ENCODE assay signal across 18 cellular contexts in genomic region chr21:44076316-44076715, GRCh38. TPM values are rescaled to one million over a fixed set of nuclear protein-coding genes. Genes with fewer than 3 reads are reported as not detected.
DNase-seq lines count a peak whose midpoint lies in the region; ATAC-seq and TF ChIP-seq lines count a peak whose summit lies in the region.
"Had no signal": no experiment of that assay in that cellular context is flagged by ENCODE, and none has a peak within 500 bp of the region (broad histone marks: within the 10 kb centered on the region; RNA-seq: fewer than 3 reads in every experiment).

No MANE protein-coding gene starts in this region.

- H3K4me1 ChIP-seq in CD4-positive, alpha-beta memory T cell (ENCODE audit: insufficient read depth, low read length): peaks cover 32% of the 10 kb centered on the region
- H3K4me1 ChIP-seq in PC-9 (replicated peaks; ENCODE audit: insufficient read depth): no peaks in the 10 kb centered on the region
- H3K4me1 ChIP-seq: Peyer's patch had no signal

- intact Hi-C loops in CD4-positive, alpha-beta memory T cell (cut with micrococcal nuclease): no loop called here
- intact Hi-C loops in Right ventricle myocardium superior (cut with DNase I) (no loop called here), PC-9 (cut with micrococcal nuclease; ENCODE audit: unreplicated experiment) (no loop called here)

- CTCF ChIA-PET in CD4-positive, alpha-beta memory T cell (lab: Charles Lee; ENCODE audit: partially characterized antibody): interaction anchor here (1.4 kb wide), 1 partner anchor 11 kb away, joined by 4 read pairs; no protein-coding TSS in a partner anchor
- CTCF ChIA-PET in activated CD4-positive, alpha-beta memory T cell treated with anti-CD3 and anti-CD28 coated beads, Interleukin-2, amount 10 ng/mL, durations not matched to agents 7 days and 5 days (lab: Charles Lee): no interaction called here
- CTCF ChIA-PET in PC-9 (lab: Charles Lee): no interaction called here

- no peaks in the 10 kb centered on the region for H3K9me3 ChIP-seq in CD4-positive, alpha-beta memory T cell (ENCODE audit: control insufficient read depth in 1 of 2, low read length in 2 of 2)
- H3K9me3 ChIP-seq in PC-9 (ENCODE audit: insufficient read depth, low read depth): no peaks in the 10 kb centered on the region
- H3K9me3 ChIP-seq: Peyer's patch had no signal

- H3K27me3 ChIP-seq in CD4-positive, alpha-beta memory T cell (ENCODE audit: insufficient read depth, low read length): no peaks in the 10 kb centered on the region
- H3K27me3 ChIP-seq in PC-9 (ENCODE audit: insufficient read depth, low read depth): no peaks in the 10 kb centered on the region
- H3K27me3 ChIP-seq: Peyer's patch had no signal

- H3K4me3 Mint-ChIP-seq in activated T-cell treated with anti-CD3 and anti-CD28 coated beads, Interleukin-2, amount 50 U/mL, for 72 hours: peak overlapping the region in 1 of 2 donors; percentile 53
- H3K4me3 Mint-ChIP-seq in CD4-positive, alpha-beta memory T cell: peak overlapping the region in 2 of 8 donors; percentile 31 to 32
- no peak overlapping the region for H3K4me3 Mint-ChIP-seq in activated CD4-positive, alpha-beta memory T cell treated with anti-CD3 and anti-CD28 coated beads, Interleukin-2, amount 10 ng/mL, durations not matched to agents 7 days and 5 days
- H3K4me3 Mint-ChIP-seq in effector memory CD8-positive, alpha-beta T cell: no peak overlapping the region

- no peaks in the 10 kb centered on the region for H3F3A ChIP-seq in PC-9 (ENCODE audit: insufficient read depth, low read depth)

- H3K4me1 Mint-ChIP-seq in activated T-cell treated with anti-CD3 and anti-CD28 coated beads, Interleukin-2, amount 50 U/mL, for 72 hours (ENCODE audit: low read depth): peaks cover 53% of the 10 kb centered on the region
- H3K4me1 Mint-ChIP-seq in CD4-positive, alpha-beta memory T cell: peaks cover 30 to 51% (median 38%) of the 10 kb centered on the region in 4 donors
- peaks cover 57% of the 10 kb centered on the region for H3K4me1 Mint-ChIP-seq in activated CD4-positive, alpha-beta memory T cell treated with anti-CD3 and anti-CD28 coated beads, Interleukin-2, amount 10 ng/mL, durations not matched to agents 7 days and 5 days
- H3K4me1 Mint-ChIP-seq in effector memory CD8-positive, alpha-beta T cell (ENCODE audit: low read depth in 2 of 2): peaks cover 33 to 49% of the 10 kb centered on the region in 2 donors

- peaks cover 54% of the 10 kb centered on the region for H3K36me3 ChIP-seq in CD4-positive, alpha-beta memory T cell (ENCODE audit: insufficient read depth, low read length)
- H3K36me3 ChIP-seq in PC-9 (ENCODE audit: low read depth): peaks cover 6% of the 10 kb centered on the region; the same call in 1 of the 2 replicates

- peak overlapping the region; percentile 72 for H3K27ac Mint-ChIP-seq in activated T-cell treated with anti-CD3 and anti-CD28 coated beads, Interleukin-2, amount 50 U/mL, for 72 hours
- H3K27ac Mint-ChIP-seq in CD4-positive, alpha-beta memory T cell: peak overlapping the region; percentile 19 to 80 (median 69)
- peak overlapping the region; percentile 53 for H3K27ac Mint-ChIP-seq in activated CD4-positive, alpha-beta memory T cell treated with anti-CD3 and anti-CD28 coated beads, Interleukin-2, amount 10 ng/mL, durations not matched to agents 7 days and 5 days
- H3K27ac Mint-ChIP-seq in effector memory CD8-positive, alpha-beta T cell: peak overlapping the region; percentile 25 to 26

- peak; percentile 46 to 76 for ATAC-seq in activated T-cell treated with anti-CD3 and anti-CD28 coated beads, Interleukin-2, amount 50 U/mL, for 72 hours (replicated peaks in 1 of 2)
- ATAC-seq in effector memory CD8-positive, alpha-beta T cell (replicated peaks): no peak
- no peak for ATAC-seq in Right ventricle myocardium superior (ENCODE audit: poor library complexity)

- POLR2A ChIA-PET in CD4-positive, alpha-beta memory T cell (lab: Charles Lee; ENCODE audit: partially characterized antibody): interaction anchor here (4.7 kb wide), 1 partner anchor 13 kb away, joined by 25 read pairs; no protein-coding TSS in a partner anchor
- POLR2A ChIA-PET in activated CD4-positive, alpha-beta memory T cell treated with anti-CD3 and anti-CD28 coated beads, Interleukin-2, amount 10 ng/mL, durations not matched to agents 7 days and 5 days (lab: Charles Lee): interaction anchor here (1.5 to 7.1 kb wide), 3 partner anchors 7 to 65 kb away, joined by 5 to 50 read pairs (median 6); partner anchors contain the start of gene TRAPPC10
- POLR2A ChIA-PET in PC-9 (lab: Charles Lee; ENCODE audit: unreplicated experiment): no interaction called here

- H3K27me3 Mint-ChIP-seq in activated T-cell treated with anti-CD3 and anti-CD28 coated beads, Interleukin-2, amount 50 U/mL, for 72 hours (ENCODE audit: low read depth): no peaks in the 10 kb centered on the region
- H3K27me3 Mint-ChIP-seq in CD4-positive, alpha-beta memory T cell: no peaks in the 10 kb centered on the region
- H3K27me3 Mint-ChIP-seq in activated CD4-positive, alpha-beta memory T cell treated with anti-CD3 and anti-CD28 coated beads, Interleukin-2, amount 10 ng/mL, durations not matched to agents 7 days and 5 days: no peaks in the 10 kb centered on the region
- no peaks in the 10 kb centered on the region for H3K27me3 Mint-ChIP-seq in effector memory CD8-positive, alpha-beta T cell

- no TSS peak for BruUV-seq in PC-9 (replicated peaks; lab: Mats Ljungman, UMichigan)

- no peak overlapping the region for H3K27ac ChIP-seq in CD4-positive, alpha-beta memory T cell (ENCODE audit: low read depth, low read length)
- no peak overlapping the region for H3K27ac ChIP-seq in PC-9
- H3K27ac ChIP-seq: GM23248, Peyer's patch had no signal

- no peaks in the 10 kb centered on the region for H3K79me2 ChIP-seq in PC-9 (ENCODE audit: low read depth)

- no peak for TF ChIP-seq CTCF in PC-9 (conservative IDR thresholded peaks at IDR 0.05)

- DNase-seq in activated T-cell treated with anti-CD3 and anti-CD28 coated beads, Interleukin-2, amount 50 U/mL, for 72 hours: no peak
- DNase-seq in activated T-cell treated with anti-CD3 and anti-CD28 coated beads, Interleukin-2, amount 50 U/mL, for 48 hours: no peak
- no peak for DNase-seq in CD4-positive, alpha-beta memory T cell
- no peak for DNase-seq in activated CD4-positive, alpha-beta memory T cell treated with anti-CD3 and anti-CD28 coated beads, Interleukin-2, amount 10 ng/mL, durations not matched to agents 7 days and 5 days
- DNase-seq in effector memory CD8-positive, alpha-beta T cell: no peak
- DNase-seq in stimulated activated CD8-positive, alpha-beta memory T cell treated with anti-CD3 and anti-CD28 coated beads, Interleukin-4, amount 100 ng/mL, for 48 hours: no peak
- no peak for DNase-seq in Right ventricle myocardium superior
- no peak for DNase-seq in PC-9
- DNase-seq: ACHN, DMS 273 treated with DMSO at 0.1 percent for 48 hours, GM23248, MV-4-11, NCI-H1417 treated with DMSO at 0.1 percent for 48 hours, NCI-H2029, NCI-H2171 treated with DMSO at 0.1 percent for 48 hours, NCI-H510A, NCI-H82, Peyer's patch had no signal

- no peak overlapping the region for H2AFZ ChIP-seq in PC-9
- H2AFZ ChIP-seq: GM23248 had no signal

- no peaks in the 10 kb centered on the region for H3K9me2 ChIP-seq in PC-9 (ENCODE audit: insufficient read depth)

- no peaks in the 10 kb centered on the region for H3K9me3 Mint-ChIP-seq in activated T-cell treated with anti-CD3 and anti-CD28 coated beads, Interleukin-2, amount 50 U/mL, for 72 hours
- H3K9me3 Mint-ChIP-seq in CD4-positive, alpha-beta memory T cell: no peaks in the 10 kb centered on the region
- H3K9me3 Mint-ChIP-seq in activated CD4-positive, alpha-beta memory T cell treated with anti-CD3 and anti-CD28 coated beads, Interleukin-2, amount 10 ng/mL, durations not matched to agents 7 days and 5 days: no peaks in the 10 kb centered on the region
- no peaks in the 10 kb centered on the region for H3K9me3 Mint-ChIP-seq in effector memory CD8-positive, alpha-beta T cell

- H3K4me3 ChIP-seq in CD4-positive, alpha-beta memory T cell (ENCODE audit: low read length in 2 of 2): no peak overlapping the region
- no peak overlapping the region for H3K4me3 ChIP-seq in PC-9
- H3K4me3 ChIP-seq: GM23248, Peyer's patch had no signal

- peaks cover 5 to 25% of the 10 kb centered on the region in 2 donors for H3K36me3 Mint-ChIP-seq in activated T-cell treated with anti-CD3 and anti-CD28 coated beads, Interleukin-2, amount 50 U/mL, for 72 hours (ENCODE audit: insufficient read depth in 2 of 2)
- H3K36me3 Mint-ChIP-seq in CD4-positive, alpha-beta memory T cell: peaks cover 51 to 77% of the 10 kb centered on the region in 2 donors
- peaks cover 75% of the 10 kb centered on the region for H3K36me3 Mint-ChIP-seq in activated CD4-positive, alpha-beta memory T cell treated with anti-CD3 and anti-CD28 coated beads, Interleukin-2, amount 10 ng/mL, durations not matched to agents 7 days and 5 days (ENCODE audit: low read depth)
- H3K36me3 Mint-ChIP-seq in effector memory CD8-positive, alpha-beta T cell (ENCODE audit: insufficient read depth): peaks cover 83% of the 10 kb centered on the region

- H3K4me2 ChIP-seq in PC-9: no peak overlapping the region

- no peaks in the 10 kb centered on the region for H4K20me1 ChIP-seq in PC-9 (ENCODE audit: insufficient read depth)

RNA-seq across cellular contexts. Expression of gene PWP2, which starts 30.9 kb away (rescaled TPM):
- total RNA-seq in activated T-cell treated with anti-CD3 and anti-CD28 coated beads, Interleukin-2, amount 50 U/mL, for 72 hours: 10 to 100 TPM in 1 of 2 donors, 1 to 10 TPM in 1; 5.9 to 23.2 TPM
- 10 to 100 TPM; 27.2 to 28.2 TPM for total RNA-seq in CD4-positive, alpha-beta memory T cell
- polyA plus RNA-seq in CD4-positive, alpha-beta memory T cell: 10 to 100 TPM in 1 of 2 donors, under 1 TPM in 1; 0.35 to 13.9 TPM
- total RNA-seq in activated CD4-positive, alpha-beta memory T cell treated with anti-CD3 and anti-CD28 coated beads, Interleukin-2, amount 10 ng/mL, durations not matched to agents 7 days and 5 days: 10 to 100 TPM; 18.6 to 22.5 TPM
- total RNA-seq in Right ventricle myocardium superior (8.6 TPM), PC-9 (2021) (22.6 and 22.9 TPM in 2 replicates)

RNA-seq across cellular contexts. Expression of gene GATD3, which starts 57.2 kb away (rescaled TPM):
- total RNA-seq in activated T-cell treated with anti-CD3 and anti-CD28 coated beads, Interleukin-2, amount 50 U/mL, for 72 hours: 10 to 100 TPM; 12.7 to 35.3 TPM
- 10 to 100 TPM; 55.6 to 56.6 TPM for total RNA-seq in CD4-positive, alpha-beta memory T cell
- polyA plus RNA-seq in CD4-positive, alpha-beta memory T cell: 10 to 100 TPM; 10.9 to 48.9 TPM
- 10 to 100 TPM; 48.9 to 49.5 TPM for total RNA-seq in activated CD4-positive, alpha-beta memory T cell treated with anti-CD3 and anti-CD28 coated beads, Interleukin-2, amount 10 ng/mL, durations not matched to agents 7 days and 5 days
- 146 TPM for total RNA-seq in Right ventricle myocardium superior
- total RNA-seq in PC-9 (2021): 49.1 and 67.7 TPM in 2 replicates

Comparison
In these comparisons a context has a peak if more than half of its experiments do, and no peak if none do; other contexts are left out.
1. ATAC-seq: peak in activated T-cell treated with anti-CD3 and anti-CD28 coated beads, Interleukin-2, amount 50 U/mL, for 72 hours (2 of 2); none in effector memory CD8-positive, alpha-beta T cell (single experiment) and Right ventricle myocardium superior (single experiment).
2. Peak in every context shown above with its lines, with median percentiles within 50 percentile points of each other: H3K27ac Mint-ChIP-seq.